8 cellular contexts compared by ENCODE assay signal in genomic region chr1:203327684-203328457, GRCh38. TPM values are rescaled to one million over a fixed set of nuclear protein-coding genes. Genes with fewer than 3 reads are reported as not detected.
DNase-seq lines count a peak whose midpoint lies in the region; ATAC-seq and TF ChIP-seq lines count a peak whose summit lies in the region.

No MANE protein-coding gene starts in this region.

- CTCF ChIA-PET in PC-9 (lab: Charles Lee): interaction anchor here (0.5 to 2.0 kb wide), 6 partner anchors 16 to 55 kb away, joined by 3 to 10 read pairs (median 4); no protein-coding TSS in a partner anchor
- CTCF ChIA-PET in activated naive CD4-positive, alpha-beta T cell treated with anti-CD3 and anti-CD28 coated beads, Interleukin-2, amount 10 ng/mL, durations not matched to agents 7 days and 5 days (lab: Charles Lee): interaction anchor here (0.6 to 9.9 kb wide), 12 partner anchors 8 to 55 kb away, joined by 3 to 189 read pairs (median 6); partner anchors contain the start of gene BTG2

- peak overlapping the region; percentile 74 for H3K4me3 Mint-ChIP-seq in activated naive CD4-positive, alpha-beta T cell treated with anti-CD3 and anti-CD28 coated beads, Interleukin-2, amount 10 ng/mL, durations not matched to agents 7 days and 5 days

- TF ChIP-seq CTCF in PC-9 (conservative IDR thresholded peaks at IDR 0.05): peak; percentile 56; the same call in 1 of the 2 replicates

- BruUV-seq in PC-9 (replicated peaks; lab: Mats Ljungman, UMichigan): TSS peak; percentile 94

- H4K20me1 ChIP-seq in PC-9 (ENCODE audit: insufficient read depth): no peaks in the 10 kb centered on the region

- peak overlapping the region; percentile 94 for H3K27ac Mint-ChIP-seq in activated naive CD4-positive, alpha-beta T cell treated with anti-CD3 and anti-CD28 coated beads, Interleukin-2, amount 10 ng/mL, durations not matched to agents 7 days and 5 days

- no peaks in the 10 kb centered on the region for H3K36me3 Mint-ChIP-seq in activated naive CD4-positive, alpha-beta T cell treated with anti-CD3 and anti-CD28 coated beads, Interleukin-2, amount 10 ng/mL, durations not matched to agents 7 days and 5 days

- no peaks in the 10 kb centered on the region for H3K79me2 ChIP-seq in PC-9 (ENCODE audit: low read depth)

- peak overlapping the region; percentile 91 for H2AFZ ChIP-seq in PC-9

- peaks cover 58% of the 10 kb centered on the region for H3K4me1 Mint-ChIP-seq in activated naive CD4-positive, alpha-beta T cell treated with anti-CD3 and anti-CD28 coated beads, Interleukin-2, amount 10 ng/mL, durations not matched to agents 7 days and 5 days

- H3K9me3 Mint-ChIP-seq in activated naive CD4-positive, alpha-beta T cell treated with anti-CD3 and anti-CD28 coated beads, Interleukin-2, amount 10 ng/mL, durations not matched to agents 7 days and 5 days: no peaks in the 10 kb centered on the region

- peaks cover 10% of the 10 kb centered on the region for H3K27me3 Mint-ChIP-seq in activated naive CD4-positive, alpha-beta T cell treated with anti-CD3 and anti-CD28 coated beads, Interleukin-2, amount 10 ng/mL, durations not matched to agents 7 days and 5 days

- intact Hi-C loops in PC-9 (cut with micrococcal nuclease; ENCODE audit: unreplicated experiment): loop anchor here (1.0 to 5.0 kb wide), 2 partner anchors 23 to 291 kb away; partner anchors contain the start of gene BTG2

- H3K36me3 ChIP-seq in PC-9 (ENCODE audit: low read depth): no peaks in the 10 kb centered on the region

- ATAC-seq in GM19468 (IDR thresholded peaks at IDR 0.05; ENCODE audit: extremely low read depth, unreplicated experiment) (peak; percentile 6), HG03571 (IDR thresholded peaks at IDR 0.05; ENCODE audit: unreplicated experiment) (peak; percentile 25)

- peak overlapping the region; percentile 63 for H3K4me3 ChIP-seq in PC-9

- peaks cover 17% of the 10 kb centered on the region; the same call in 1 of the 2 replicates for H3K27me3 ChIP-seq in PC-9 (ENCODE audit: insufficient read depth, low read depth)

- H3K9me3 ChIP-seq in PC-9 (ENCODE audit: insufficient read depth, low read depth): no peaks in the 10 kb centered on the region

- H3K9me2 ChIP-seq in PC-9 (ENCODE audit: insufficient read depth): no peaks in the 10 kb centered on the region

- H3K4me2 ChIP-seq in PC-9: peak overlapping the region; percentile 78

- POLR2A ChIA-PET in PC-9 (lab: Charles Lee; ENCODE audit: unreplicated experiment): interaction anchor here (0.6 to 1.0 kb wide), 4 partner anchors 8 to 774 kb away, joined by 3 to 6 read pairs (median 4); no protein-coding TSS in a partner anchor

- H3K27ac ChIP-seq in PC-9: peak overlapping the region; percentile 61

- peak; percentile 95 for DNase-seq in DMS153 (lab: John Stamatoyannopoulos, UW)
- peak in 1 of 2 experiments; percentile 68 for DNase-seq in PC-9
- peak; percentile 86 for DNase-seq in activated naive CD4-positive, alpha-beta T cell treated with anti-CD3 and anti-CD28 coated beads, Interleukin-2, amount 10 ng/mL, durations not matched to agents 7 days and 5 days
- peak; percentile 85 for DNase-seq in globus pallidus (ENCODE audit: low spot score)
- DNase-seq in occipital lobe (lab: John Stamatoyannopoulos, UW): peak; percentile 55
- DNase-seq in NCI-H526 treated with DMSO at 0.1 percent for 48 hours (lab: John Stamatoyannopoulos, UW): no peak

- H3K4me1 ChIP-seq in PC-9 (replicated peaks; ENCODE audit: insufficient read depth): peaks cover 22% of the 10 kb centered on the region

- peaks cover 6% of the 10 kb centered on the region; the same call in 1 of the 2 replicates for H3F3A ChIP-seq in PC-9 (ENCODE audit: insufficient read depth, low read depth)

RNA-seq across cellular contexts. Expression of gene BTG2, which starts 22.6 kb away (rescaled TPM):
- 11.1 and 13.8 TPM in 2 replicates for total RNA-seq in PC-9 (2021)
- total RNA-seq in occipital lobe: 13.9 TPM

RNA-seq across cellular contexts. Expression of gene FMOD, which starts 23.1 kb away (rescaled TPM):
- total RNA-seq in PC-9 (2021) (not detected in 2 replicates), occipital lobe (1.1 TPM)
